1 cellular context compared by ENCODE assay signal in genomic region chr1:21899267-21899810, GRCh38.
TF ChIP-seq lines count a peak whose summit lies in the region.

No MANE protein-coding gene starts in this region.

TF ChIP-seq in GM12878, 131 proteins besides CTCF, POLR2A, EP300 and RAD21:
- TF ChIP-seq FOS (IDR thresholded peaks at IDR 0.05; ENCODE audit: borderline replicate concordance, extremely low read depth, insufficient read length) (no peak), SKIL (IDR thresholded peaks at IDR 0.05; ENCODE audit: low read depth, poor library complexity, severe bottlenecking) (no peak), JUND (IDR thresholded peaks at IDR 0.05; ENCODE audit: low read depth, low read length) (no peak), PRDM15 (CRISPR knock-in tag; IDR thresholded peaks at IDR 0.05) (no peak), MXI1 (IDR thresholded peaks at IDR 0.05; ENCODE audit: low read depth, low read length) (no peak), E2F8 (IDR thresholded peaks at IDR 0.05; ENCODE audit: low read depth, partially characterized antibody) (no peak), BCLAF1 (IDR thresholded peaks at IDR 0.05) (no peak)
TF ChIP-seq in GM12878: peak in this region for 0.
